In genomic region chr7:46123-46829, GRCh38 we compare ENCODE assay signal across 26 cellular contexts.
A peak's percentile ranks its signal among the peaks of the same experiment; 100 is the strongest.
DNase-seq lines count a peak whose midpoint lies in the region; ATAC-seq, FAIRE-seq and TF ChIP-seq lines count a peak whose summit lies in the region.
"Had no signal": no experiment of that assay in that cellular context is flagged by ENCODE, and none has a peak within 500 bp of the region (broad histone marks: within the 10 kb centered on the region; RNA-seq: fewer than 3 reads in every experiment).

No MANE protein-coding gene starts in this region.

- H2AFZ ChIP-seq in HepG2 (ENCODE audit: low read length) = no peak overlapping the region

- no peak for TF ChIP-seq RAD21 in HepG2 (CRISPR knock-in tag; IDR thresholded peaks at IDR 0.05)

- H3K36me3 ChIP-seq in right lobe of liver = no peaks in the 10 kb centered on the region
- H3K36me3 ChIP-seq in HepG2 (replicated peaks in 1 of 2; ENCODE audit: control insufficient read depth in 1 of 2, insufficient read depth in 2 of 2, low read length in 2 of 2) = no peaks in the 10 kb centered on the region
- no peaks in the 10 kb centered on the region for H3K36me3 ChIP-seq in left lung
- no peaks in the 10 kb centered on the region for H3K36me3 ChIP-seq in sigmoid colon
- H3K36me3 ChIP-seq: BE2C, thoracic aorta had no signal

- no peak for TF ChIP-seq POLR2A in right lobe of liver (IDR thresholded peaks at IDR 0.05)
- no peak for TF ChIP-seq POLR2A in HepG2 (IDR thresholded peaks at IDR 0.05; ENCODE audit: insufficient read depth in 1 of 2, low read depth in 2 of 2, low read length in 2 of 2)
- no peak for TF ChIP-seq POLR2A in sigmoid colon (IDR thresholded peaks at IDR 0.05)

- BruUV-seq in HepG2 (replicated peaks; lab: Mats Ljungman, UMichigan) = no TSS peak

- FAIRE-seq in HepG2 (lab: Jason Lieb, UNC) = no peak
- FAIRE-seq: H54, small intestine had no signal

- peak in 2 of 3 donors; percentile 7 to 11 for DNase-seq in right lobe of liver
- DNase-seq in HepG2 (ENCODE audit: low spot score) = no peak
- DNase-seq in left lung = peak; percentile 19 to 43
- DNase-seq in sigmoid colon = peak; percentile 51
- DNase-seq in omental fat pad (ENCODE audit: low spot score) = no peak
- DNase-seq in T-helper 9 cell = no peak
- DNase-seq: ACHN; activated CD4-positive, alpha-beta T cell treated with anti-CD3 and anti-CD28 coated beads, Interleukin-2, amount 50 U/mL, for 48 hours; activated gamma-delta T cell; activated naive CD8-positive, alpha-beta T cell treated with anti-CD3 and anti-CD28 coated beads for 36 hours; activated T-cell treated with anti-CD3 and anti-CD28 coated beads for 4 hours; anterior cingulate cortex; BE2C; effector CD8-positive, alpha-beta T cell; immature natural killer cell; KBM-7; NCI-H1092 treated with DMSO at 0.1 percent for 48 hours; NCI-H187; NCI-H2171; RPMI8226; small intestine; stimulated activated naive CD8-positive, alpha-beta T cell treated with anti-CD3 and anti-CD28 coated beads, Interleukin-15, Interleukin-2, amounts not matched to agents 100 U/mL and 50 U/mL, for 24 hours had no signal

- TF ChIP-seq CTCF in right lobe of liver (IDR thresholded peaks at IDR 0.05) (no peak), HepG2 (CRISPR knock-in tag; IDR thresholded peaks at IDR 0.05) (no peak), left lung (IDR thresholded peaks at IDR 0.05) (no peak), sigmoid colon (IDR thresholded peaks at IDR 0.05) (no peak), omental fat pad (IDR thresholded peaks at IDR 0.05) (no peak)

- POLR2A ChIA-PET in HepG2 (lab: Yijun Ruan, JAX) = no interaction called here

- intact Hi-C loops in right lobe of liver (cut with DNase I) = no loop called here
- intact Hi-C loops in HepG2 (cut with micrococcal nuclease; ENCODE audit: unreplicated experiment) = no loop called here
- intact Hi-C loops in left lung (cut with DNase I) = no loop called here
- intact Hi-C loops in sigmoid colon (cut with DNase I) = no loop called here

- no peak for ATAC-seq in right lobe of liver
- ATAC-seq in HepG2 = no peak
- no peak for ATAC-seq in left lung
- ATAC-seq in omental fat pad (ENCODE audit: low FRiP score) = no peak
- ATAC-seq in HG03095 (IDR thresholded peaks at IDR 0.05; ENCODE audit: unreplicated experiment) = no peak
- ATAC-seq: stimulated activated naive CD8-positive, alpha-beta T cell treated with anti-CD3 and anti-CD28 coated beads, Interleukin-15, Interleukin-2, amounts not matched to agents 100 U/mL and 50 U/mL, for 24 hours had no signal

- no peaks in the 10 kb centered on the region for H4K20me1 ChIP-seq in HepG2 (ENCODE audit: insufficient read depth, low read length)

- no peak overlapping the region for H3K9ac ChIP-seq in HepG2 (ENCODE audit: insufficient read depth, low read depth, low read length)

- H3K4me2 ChIP-seq in HepG2 (ENCODE audit: low read depth, low read length) = no peak overlapping the region

- H3K27me3 ChIP-seq in right lobe of liver (no peaks in the 10 kb centered on the region), HepG2 (ENCODE audit: control insufficient read depth in 1 of 2, insufficient read depth in 2 of 2, low read length in 2 of 2) (peaks cover 0 to 37% of the 10 kb centered on the region in 2 experiments; a peak in 3 of 5 replicates), left lung (peaks cover 0 to 25% of the 10 kb centered on the region in 2 donors), sigmoid colon (peaks cover 0 to 19% (median 0%) of the 10 kb centered on the region in 3 donors)
- H3K27me3 ChIP-seq: BE2C had no signal

- in situ Hi-C loops in HepG2 (cut with HindIII; ENCODE audit: extremely low pct_ligation_motif_present, low pct_unique_long_range_greater_than_20kb) = no loop called here

- no peaks in the 10 kb centered on the region for H3K79me2 ChIP-seq in HepG2 (ENCODE audit: insufficient read depth, low read length)

- no peaks in the 10 kb centered on the region for H3K4me1 ChIP-seq in right lobe of liver
- no peaks in the 10 kb centered on the region for H3K4me1 ChIP-seq in HepG2 (ENCODE audit: insufficient read depth, low read length)
- peaks cover 0 to 4% of the 10 kb centered on the region in 2 donors for H3K4me1 ChIP-seq in left lung
- H3K4me1 ChIP-seq in sigmoid colon = no peaks in the 10 kb centered on the region
- H3K4me1 ChIP-seq: BE2C had no signal

- no peaks in the 10 kb centered on the region for H3K9me3 ChIP-seq in right lobe of liver
- H3K9me3 ChIP-seq in HepG2 (ENCODE audit: low read length) = no peaks in the 10 kb centered on the region
- H3K9me3 ChIP-seq in left lung = no peaks in the 10 kb centered on the region
- H3K9me3 ChIP-seq in sigmoid colon = no peaks in the 10 kb centered on the region
- H3K9me3 ChIP-seq: BE2C, thoracic aorta had no signal

- H3K4me3 ChIP-seq in right lobe of liver (no peak overlapping the region), HepG2 (replicated peaks in 1 of 3; ENCODE audit: insufficient read depth in 1 of 3, low read depth in 2 of 3, low read length in 3 of 3) (no peak overlapping the region), left lung (no peak overlapping the region), sigmoid colon (no peak overlapping the region)
- H3K4me3 ChIP-seq: coronary artery, thoracic aorta had no signal

- CTCF ChIA-PET in HepG2 (lab: Yijun Ruan, JAX; ENCODE audit: low intra/inter-chr PET ratio, low total read pairs) = no interaction called here

- WGBS in right lobe of liver (ENCODE audit: insufficient coverage, low coverage, low lambda C conversion rate, missing lambda C conversion rate) = 76% methylated on average over 3 of the region's 11 CpGs
- 21% methylated on average over 8 of the region's 11 CpGs for WGBS in HepG2 (ENCODE audit: low lambda C conversion rate)
- WGBS in sigmoid colon, 2 donors = 88% methylated on average over 11 of the region's 11 CpGs

- TF ChIP-seq EP300 in HepG2 (IDR thresholded peaks at IDR 0.05; ENCODE audit: low read depth in 2 of 2, low read length in 2 of 2) (no peak), HepG2 (CRISPR knock-in tag; IDR thresholded peaks at IDR 0.05; ENCODE audit: borderline replicate concordance) (no peak), sigmoid colon (IDR thresholded peaks at IDR 0.05) (no peak)

- H3K27ac ChIP-seq in right lobe of liver (no peak overlapping the region), HepG2 (ENCODE audit: extremely low read length, insufficient read depth, low read length) (no peak overlapping the region), left lung (no peak overlapping the region), sigmoid colon (no peak overlapping the region)
- H3K27ac ChIP-seq: coronary artery, thoracic aorta had no signal

TF ChIP-seq in HepG2, 621 proteins besides CTCF, POLR2A, EP300 and RAD21:
- TF ChIP-seq ZNF772 (CRISPR knock-in tag; IDR thresholded peaks at IDR 0.05) (no peak), ASH2L (IDR thresholded peaks at IDR 0.05; ENCODE audit: insufficient read length, low read depth, low read length) (no peak), CEBPG (CRISPR knock-in tag; IDR thresholded peaks at IDR 0.05) (no peak)
- TF ChIP-seq, protein P1, sequence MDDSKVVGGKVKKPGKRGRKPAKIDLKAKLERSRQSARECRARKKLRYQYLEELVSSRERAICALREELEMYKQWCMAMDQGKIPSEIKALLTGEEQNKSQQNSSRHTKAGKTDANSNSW (CRISPR knock-in tag; IDR thresholded peaks at IDR 0.05; ENCODE audit: borderline replicate concordance) = no peak

Comparison
In these comparisons a context has a peak if more than half of its experiments do, and no peak if none do; other contexts are left out.
1. DNase-seq: peak in right lobe of liver (2 of 3), left lung (2 of 2) and sigmoid colon (single experiment); none in HepG2 (single experiment), omental fat pad (single experiment) and T-helper 9 cell (single experiment).